8 cellular contexts compared by ENCODE assay signal in the genomic region with DNA sequence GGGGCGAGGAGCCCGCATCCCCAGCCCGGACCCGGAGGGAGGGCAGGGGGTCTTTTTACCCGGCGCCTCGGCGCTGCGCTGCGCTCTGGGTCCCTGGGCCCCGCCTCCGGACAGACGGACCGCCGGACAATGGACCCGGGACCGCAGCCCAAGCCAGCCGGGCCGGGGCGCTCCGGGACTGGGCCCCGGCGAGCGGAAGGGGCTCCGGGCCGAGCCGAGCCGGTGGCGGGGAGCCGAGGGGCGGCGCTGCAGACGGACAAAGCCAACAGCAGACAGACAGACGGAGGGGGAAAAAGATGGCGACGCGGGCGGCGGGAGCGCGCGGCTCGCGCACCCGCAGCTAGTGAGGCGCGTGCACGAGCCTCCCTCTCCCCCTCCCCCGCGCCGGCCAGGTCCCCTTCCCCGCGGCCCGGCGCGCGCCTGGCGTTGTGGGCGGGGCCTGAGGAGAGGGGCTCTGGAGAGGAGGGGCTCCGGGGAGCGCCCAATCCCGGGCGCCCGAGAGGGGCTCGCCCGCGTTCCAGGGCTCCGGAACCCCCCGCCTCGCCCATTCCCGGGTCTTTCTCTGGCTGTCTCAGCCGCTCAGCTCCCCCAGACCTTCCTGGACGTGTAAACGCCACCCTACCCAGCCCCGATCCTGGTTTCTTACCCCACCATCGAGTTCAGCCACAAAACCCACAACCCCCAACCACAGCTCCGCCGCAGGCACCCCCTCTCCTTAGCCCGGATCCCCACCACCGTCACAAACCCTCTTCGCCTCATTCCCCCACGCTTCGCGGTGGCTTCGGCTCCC. TPM values are rescaled to one million over a fixed set of nuclear protein-coding genes. Genes with fewer than 3 reads are reported as not detected.
DNase-seq lines count a peak whose midpoint lies in the region; ATAC-seq, FAIRE-seq and TF ChIP-seq lines count a peak whose summit lies in the region.

A gene with protein sequence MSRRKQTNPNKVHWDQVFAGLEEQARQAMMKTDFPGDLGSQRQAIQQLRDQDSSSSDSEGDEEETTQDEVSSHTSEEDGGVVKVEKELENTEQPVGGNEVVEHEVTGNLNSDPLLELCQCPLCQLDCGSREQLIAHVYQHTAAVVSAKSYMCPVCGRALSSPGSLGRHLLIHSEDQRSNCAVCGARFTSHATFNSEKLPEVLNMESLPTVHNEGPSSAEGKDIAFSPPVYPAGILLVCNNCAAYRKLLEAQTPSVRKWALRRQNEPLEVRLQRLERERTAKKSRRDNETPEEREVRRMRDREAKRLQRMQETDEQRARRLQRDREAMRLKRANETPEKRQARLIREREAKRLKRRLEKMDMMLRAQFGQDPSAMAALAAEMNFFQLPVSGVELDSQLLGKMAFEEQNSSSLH (minus strand): TSS at position 334 of the 790 bp plus-strand sequence. CDS start 4,236 bp downstream, outside the sequence.

- peaks cover 8% of the 10 kb centered on the region for H3K36me3 ChIP-seq in neural cell (ENCODE audit: insufficient read depth, low read length)
- peaks cover 6 to 18% (median 10%) of the 10 kb centered on the region in 5 donors for H3K36me3 ChIP-seq in subcutaneous abdominal adipose tissue (ENCODE audit: control insufficient read depth in 5 of 5, insufficient read depth in 5 of 5, low read length in 5 of 5)

- peaks cover 4% of the 10 kb centered on the region for H3F3A ChIP-seq in neural cell (ENCODE audit: insufficient read depth, low read length, poor library complexity, severe bottlenecking)

- no peaks in the 10 kb centered on the region for H3K9me3 Mint-ChIP-seq in IgD-negative memory B cell

- no peak for TF ChIP-seq RAD21 in neural cell (conservative IDR thresholded peaks at IDR 0.05)

- H3K27ac Mint-ChIP-seq in IgD-negative memory B cell, result peak within 1 kb of the TSS; percentile 93 to 99 (median 97)

- H3K9me2 ChIP-seq in neural cell (ENCODE audit: insufficient read depth, low read length), result no peaks in the 10 kb centered on the region

- DNase-seq in D721Med (ENCODE audit: insufficient read length, low spot score) (peak; percentile 59), RPMI8226 (peak; percentile 84), activated gamma-delta T cell (lab: John Stamatoyannopoulos, UW) (peak; percentile 63), fibroblast of villous mesenchyme (ENCODE audit: low read depth) (peak; percentile 71)

- peak within 1 kb of the TSS; percentile 89 for H3K4me3 ChIP-seq in fibroblast of villous mesenchyme (ENCODE audit: low read depth, low read length)
- peak within 1 kb of the TSS; percentile 81 for H3K4me3 ChIP-seq in neural cell (ENCODE audit: low read length)
- H3K4me3 ChIP-seq in subcutaneous abdominal adipose tissue (ENCODE audit: low read depth in 1 of 5, low read length in 5 of 5), result peak within 1 kb of the TSS; percentile 73 to 88 (median 81)

- H3K27ac ChIP-seq in neural cell (ENCODE audit: low read length) (peak within 1 kb of the TSS; percentile 99), subcutaneous abdominal adipose tissue (ENCODE audit: low read depth, low read length) (peak within 1 kb of the TSS; percentile 89)

- peaks cover 7% of the 10 kb centered on the region for H3K36me3 Mint-ChIP-seq in IgD-negative memory B cell

- peaks cover 40% of the 10 kb centered on the region for H3K79me2 ChIP-seq in neural cell (replicated peaks; ENCODE audit: insufficient read depth, low read length)

- peak within 1 kb of the TSS; percentile 100 for H3K4me2 ChIP-seq in neural cell (ENCODE audit: low read length)

- FAIRE-seq in D721Med (lab: Jason Lieb, UNC), result no peak

- H3K27me3 Mint-ChIP-seq in IgD-negative memory B cell, result no peaks in the 10 kb centered on the region

- TF ChIP-seq CTCF in D721Med (IDR thresholded peaks at IDR 0.05; ENCODE audit: insufficient read depth, missing control alignments), result peak; percentile 6
- TF ChIP-seq CTCF in fibroblast of villous mesenchyme (IDR thresholded peaks at IDR 0.05; ENCODE audit: insufficient read depth, low read depth, low read length), result peak; percentile 54
- peak; percentile 53 for TF ChIP-seq CTCF in neural cell (IDR thresholded peaks at IDR 0.05; ENCODE audit: poor library complexity, severe bottlenecking)

- no peaks in the 10 kb centered on the region for H3K27me3 ChIP-seq in neural cell (ENCODE audit: insufficient read depth, low read depth, low read length)
- no peaks in the 10 kb centered on the region for H3K27me3 ChIP-seq in subcutaneous abdominal adipose tissue (ENCODE audit: control insufficient read depth in 5 of 5, insufficient read depth in 4 of 5, low read length in 5 of 5)

- peak within 1 kb of the TSS; percentile 93 to 99 (median 96) for H3K4me3 Mint-ChIP-seq in IgD-negative memory B cell

- TF ChIP-seq EP300 in neural cell (conservative IDR thresholded peaks at IDR 0.05; ENCODE audit: poor library complexity, severe bottlenecking), result peak; percentile 60

- H2AFZ ChIP-seq in neural cell (ENCODE audit: low read depth, low read length), result peak within 1 kb of the TSS; percentile 100

- peaks cover 33 to 43% (median 34%) of the 10 kb centered on the region in 3 donors for H3K4me1 Mint-ChIP-seq in IgD-negative memory B cell

- H3K9ac ChIP-seq in neural cell (ENCODE audit: low read length) (peak within 1 kb of the TSS; percentile 99), subcutaneous abdominal adipose tissue (ENCODE audit: low read length in 5 of 5) (peak within 1 kb of the TSS; percentile 68 to 96 (median 93))

- peak; percentile 47 for ATAC-seq in GM21423 (IDR thresholded peaks at IDR 0.05; ENCODE audit: unreplicated experiment)

- peaks cover 5% of the 10 kb centered on the region for H4K20me1 ChIP-seq in neural cell (ENCODE audit: insufficient read depth)

- H3K9me3 ChIP-seq in neural cell (ENCODE audit: low read length) (no peaks in the 10 kb centered on the region), subcutaneous abdominal adipose tissue (ENCODE audit: control insufficient read depth in 5 of 5, low read length in 5 of 5) (no peaks in the 10 kb centered on the region)

- peaks cover 3 to 28% (median 24%) of the 10 kb centered on the region in 5 donors for H3K4me1 ChIP-seq in subcutaneous abdominal adipose tissue (ENCODE audit: control insufficient read depth in 5 of 5, insufficient read depth in 5 of 5, low read length in 5 of 5)

TF ChIP-seq in neural cell, 6 proteins besides CTCF, POLR2A, EP300 and RAD21:
- TF ChIP-seq SMC3 (conservative IDR thresholded peaks at IDR 0.05; ENCODE audit: poor library complexity) (peak; percentile 29), TAF1 (IDR thresholded peaks at IDR 0.05; ENCODE audit: low read depth) (peak; percentile 83), MXI1 (conservative IDR thresholded peaks at IDR 0.05; ENCODE audit: poor library complexity, severe bottlenecking) (peak; percentile 69), EZH2 (IDR thresholded peaks at IDR 0.05; ENCODE audit: borderline replicate concordance, insufficient read depth, low read length, poor library complexity, severe bottlenecking) (no peak), POLR2AphosphoS5 (IDR thresholded peaks at IDR 0.05) (peak; percentile 94)
- TF ChIP-seq, protein P1, sequence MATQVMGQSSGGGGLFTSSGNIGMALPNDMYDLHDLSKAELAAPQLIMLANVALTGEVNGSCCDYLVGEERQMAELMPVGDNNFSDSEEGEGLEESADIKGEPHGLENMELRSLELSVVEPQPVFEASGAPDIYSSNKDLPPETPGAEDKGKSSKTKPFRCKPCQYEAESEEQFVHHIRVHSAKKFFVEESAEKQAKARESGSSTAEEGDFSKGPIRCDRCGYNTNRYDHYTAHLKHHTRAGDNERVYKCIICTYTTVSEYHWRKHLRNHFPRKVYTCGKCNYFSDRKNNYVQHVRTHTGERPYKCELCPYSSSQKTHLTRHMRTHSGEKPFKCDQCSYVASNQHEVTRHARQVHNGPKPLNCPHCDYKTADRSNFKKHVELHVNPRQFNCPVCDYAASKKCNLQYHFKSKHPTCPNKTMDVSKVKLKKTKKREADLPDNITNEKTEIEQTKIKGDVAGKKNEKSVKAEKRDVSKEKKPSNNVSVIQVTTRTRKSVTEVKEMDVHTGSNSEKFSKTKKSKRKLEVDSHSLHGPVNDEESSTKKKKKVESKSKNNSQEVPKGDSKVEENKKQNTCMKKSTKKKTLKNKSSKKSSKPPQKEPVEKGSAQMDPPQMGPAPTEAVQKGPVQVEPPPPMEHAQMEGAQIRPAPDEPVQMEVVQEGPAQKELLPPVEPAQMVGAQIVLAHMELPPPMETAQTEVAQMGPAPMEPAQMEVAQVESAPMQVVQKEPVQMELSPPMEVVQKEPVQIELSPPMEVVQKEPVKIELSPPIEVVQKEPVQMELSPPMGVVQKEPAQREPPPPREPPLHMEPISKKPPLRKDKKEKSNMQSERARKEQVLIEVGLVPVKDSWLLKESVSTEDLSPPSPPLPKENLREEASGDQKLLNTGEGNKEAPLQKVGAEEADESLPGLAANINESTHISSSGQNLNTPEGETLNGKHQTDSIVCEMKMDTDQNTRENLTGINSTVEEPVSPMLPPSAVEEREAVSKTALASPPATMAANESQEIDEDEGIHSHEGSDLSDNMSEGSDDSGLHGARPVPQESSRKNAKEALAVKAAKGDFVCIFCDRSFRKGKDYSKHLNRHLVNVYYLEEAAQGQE (IDR thresholded peaks at IDR 0.05; ENCODE audit: borderline replicate concordance), result peak; percentile 90

RNA-seq across cellular contexts. Expression of the gene that starts here (rescaled TPM):
- polyA plus RNA-seq in IgD-negative memory B cell, result 34.3 TPM
- total RNA-seq in fibroblast of villous mesenchyme, result 3.9 and 7.7 TPM in 2 replicates
- 128 and 148 TPM in 2 replicates for polyA plus RNA-seq in neural cell
- 81.7 and 89.6 TPM in 2 replicates for polyA minus RNA-seq in neural cell

Comparison
In these comparisons a context has a peak if more than half of its experiments do, and no peak if none do; other contexts are left out.
1. Peak in every context shown above with its lines: DNase-seq, ATAC-seq, H3K4me3 ChIP-seq and H3K27ac ChIP-seq.